ENCODE assay signal across 1 cellular context in genomic region chr15:101008158-101009139, GRCh38.
TF ChIP-seq lines count a peak whose summit lies in the region.

No MANE protein-coding gene starts in this region.

TF ChIP-seq in GM12878, 131 proteins besides CTCF, POLR2A, EP300 and RAD21 (continued from another document):
- TF ChIP-seq ZNF592 (IDR thresholded peaks at IDR 0.05) (no peak; the same call in 1 of the 2 replicates), ATF2 (IDR thresholded peaks at IDR 0.05; ENCODE audit: low read length) (no peak), KLF5 (IDR thresholded peaks at IDR 0.05; ENCODE audit: partially characterized antibody) (no peak), HSF1 (IDR thresholded peaks at IDR 0.05; ENCODE audit: low read depth, low read length) (no peak), ZNF207 (IDR thresholded peaks at IDR 0.05; ENCODE audit: borderline replicate concordance) (0 out of 2 replicates have a peak, but pooled peaks have one; percentile 53), BHLHE40 (IDR thresholded peaks at IDR 0.05; ENCODE audit: borderline replicate concordance in 1 of 2, low read depth in 2 of 2, low read length in 1 of 2) (peak; percentile 49 to 60; a peak in 2 of 4 replicates), CREM (IDR thresholded peaks at IDR 0.05; ENCODE audit: low read depth) (peak; percentile 37; the same call in 1 of the 2 replicates), DPF2 (IDR thresholded peaks at IDR 0.05) (0 out of 2 replicates have a peak, but pooled peaks have one; percentile 25), LARP7 (IDR thresholded peaks at IDR 0.05) (peak; percentile 63; the same call in 1 of the 2 replicates), CBX5 (IDR thresholded peaks at IDR 0.05; ENCODE audit: low read depth) (no peak), ZBTB4 (CRISPR knock-in tag; IDR thresholded peaks at IDR 0.05) (no peak), MEF2A (IDR thresholded peaks at IDR 0.05; ENCODE audit: insufficient read depth, low read depth, low read length) (no peak), SRF (IDR thresholded peaks at IDR 0.05; ENCODE audit: low read depth in 2 of 2, low read length in 2 of 2) (no peak), KDM1A (IDR thresholded peaks at IDR 0.05; ENCODE audit: borderline replicate concordance) (no peak), SMC3 (IDR thresholded peaks at IDR 0.05; ENCODE audit: borderline replicate concordance, low read length) (peak; percentile 73), MEF2B (IDR thresholded peaks at IDR 0.05; ENCODE audit: partially characterized antibody, poor library complexity, severe bottlenecking) (peak; percentile 52), ZNF687 (IDR thresholded peaks at IDR 0.05) (0 out of 2 replicates have a peak, but pooled peaks have one; percentile 25), CHD2 (IDR thresholded peaks at IDR 0.05; ENCODE audit: borderline replicate concordance, low read depth, low read length) (0 out of 2 replicates have a peak, but pooled peaks have one; percentile 53), NR2C1 (IDR thresholded peaks at IDR 0.05) (no peak), HCFC1 (IDR thresholded peaks at IDR 0.05; ENCODE audit: low read length) (no peak), NKRF (conservative IDR thresholded peaks at IDR 0.05) (0 out of 2 replicates have a peak, but pooled peaks have one; percentile 21), MAX (IDR thresholded peaks at IDR 0.05; ENCODE audit: low read depth, low read length) (peak; percentile 25; the same call in 1 of the 2 replicates), RUNX3 (IDR thresholded peaks at IDR 0.05; ENCODE audit: low read length) (0 out of 2 replicates have a peak, but pooled peaks have one; percentile 19), HDGF (IDR thresholded peaks at IDR 0.05) (peak; percentile 41; the same call in 1 of the 2 replicates), BRCA1 (IDR thresholded peaks at IDR 0.05; ENCODE audit: low read depth, low read length) (no peak), SMAD1 (IDR thresholded peaks at IDR 0.05; ENCODE audit: low read depth, partially characterized antibody) (no peak), GATAD2B (conservative IDR thresholded peaks at IDR 0.05; ENCODE audit: low read depth) (0 out of 2 replicates have a peak, but pooled peaks have one; percentile 28), IKZF1 (conservative IDR thresholded peaks at IDR 0.05) (peak; percentile 62), BMI1 (IDR thresholded peaks at IDR 0.05; ENCODE audit: borderline replicate concordance) (no peak)
